Comparison of ENCODE assay signal across 19 cellular contexts in the genomic region with DNA sequence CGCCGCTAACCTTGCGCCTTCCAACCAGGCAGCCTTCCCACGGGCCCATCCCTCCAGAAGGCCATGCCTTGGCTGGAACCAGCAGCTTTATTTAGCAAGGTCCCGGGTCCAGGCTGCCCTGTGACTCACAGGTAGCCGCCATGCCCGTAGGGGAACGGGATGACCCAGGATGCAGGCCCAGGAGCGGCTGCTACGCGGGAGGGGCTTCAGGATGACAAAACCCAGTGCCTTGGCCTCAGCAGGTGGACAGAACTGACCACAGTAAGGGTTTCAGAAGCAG.
DNase-seq lines count a peak whose midpoint lies in the region; ATAC-seq and TF ChIP-seq lines count a peak whose summit lies in the region.
"Had no signal": no experiment of that assay in that cellular context is flagged by ENCODE, and none has a peak within 500 bp of the region (broad histone marks: within the 10 kb centered on the region; RNA-seq: fewer than 3 reads in every experiment).

No MANE protein-coding gene starts in this region.

- peak overlapping the region; percentile 57 for H3K23ac ChIP-seq in neuronal stem cell (ENCODE audit: low read depth, low read length, poor library complexity)

- ATAC-seq in GM18870 (IDR thresholded peaks at IDR 0.05; ENCODE audit: unreplicated experiment) = no peak
- ATAC-seq: activated naive CD4-positive, alpha-beta T cell treated with anti-CD3 and anti-CD28 coated beads, Interleukin-2, amount 50 U/mL, for 72 hours; activated T-cell treated with anti-CD3 and anti-CD28 coated beads, Interleukin-2, amount 50 U/mL, for 4 hours; HCT116 had no signal

- peak overlapping the region; percentile 46 for H2BK15ac ChIP-seq in neuronal stem cell (ENCODE audit: low read length)

- no CpG with 5 or more reads among the region's 11 CpGs for WGBS in neuronal stem cell (ENCODE audit: extremely low coverage in 2 of 2, insufficient read length in 2 of 2, insufficient replicate concordance in 1 of 2), 2 donors
- WGBS in transverse colon (ENCODE audit: low coverage in 1 of 2), 2 donors = 65% methylated on average over 11 of the region's 11 CpGs; no CpG with 5 or more reads in 1 of the 2 donors

- no peak overlapping the region for H2AFZ ChIP-seq in neuronal stem cell (ENCODE audit: low read length)

- H3K79me1 ChIP-seq in neuronal stem cell (ENCODE audit: low read depth, low read length) = peaks cover 2% of the 10 kb centered on the region

- H3K27ac Mint-ChIP-seq in activated CD4-positive, alpha-beta memory T cell treated with anti-CD3 and anti-CD28 coated beads, Interleukin-2, amount 10 ng/mL, durations not matched to agents 7 days and 5 days = peak overlapping the region; percentile 86
- no peak overlapping the region for H3K27ac Mint-ChIP-seq in activated CD4-positive, alpha-beta memory T cell treated with anti-CD3 and anti-CD28 coated beads for 36 hours
- H3K27ac Mint-ChIP-seq: activated CD4-positive, alpha-beta T cell treated with anti-CD3 and anti-CD28 coated beads, Interleukin-2, amount 10 ng/mL, durations not matched to agents 24 days and 14 days; activated naive CD4-positive, alpha-beta T cell treated with anti-CD3 and anti-CD28 coated beads, Interleukin-2, amount 50 U/mL, for 72 hours had no signal

- no peak overlapping the region for H4K91ac ChIP-seq in neuronal stem cell (ENCODE audit: low read depth, low read length, poor library complexity)

- no peak overlapping the region for H3K4ac ChIP-seq in neuronal stem cell (ENCODE audit: low read length)

- H3K4me1 ChIP-seq in neuronal stem cell (ENCODE audit: control insufficient read depth in 2 of 2, insufficient read depth in 1 of 2, low read depth in 1 of 2, low read length in 2 of 2) (peaks cover 0 to 7% of the 10 kb centered on the region in 2 donors), transverse colon (peaks cover 12 to 17% (median 14%) of the 10 kb centered on the region in 4 donors)

- peak overlapping the region; percentile 30 for H2BK12ac ChIP-seq in neuronal stem cell (ENCODE audit: low read length)

- in situ Hi-C loops in transverse colon (cut with MboI; ENCODE audit: low pct_ligation_motif_present in 1 of 4, low pct_unique_long_range_greater_than_20kb in 1 of 4, low sequenced_read_pairs in 3 of 4) = no loop called here

- H3K4me3 ChIP-seq in coronary artery = no peak overlapping the region
- no peak overlapping the region for H3K4me3 ChIP-seq in neuronal stem cell (ENCODE audit: low read length in 2 of 2)
- no peak overlapping the region for H3K4me3 ChIP-seq in transverse colon
- H3K4me3 ChIP-seq: SJSA1 had no signal

- H3K9me3 ChIP-seq in neuronal stem cell (replicated peaks in 1 of 2; ENCODE audit: control insufficient read depth in 2 of 2, insufficient read depth in 1 of 2, low read depth in 1 of 2, low read length in 2 of 2) = peaks cover 0 to 5% of the 10 kb centered on the region in 2 donors
- no peaks in the 10 kb centered on the region for H3K9me3 ChIP-seq in transverse colon
- H3K9me3 ChIP-seq: SJSA1 had no signal

- CTCF ChIA-PET in activated CD4-positive, alpha-beta memory T cell treated with anti-CD3 and anti-CD28 coated beads, Interleukin-2, amount 10 ng/mL, durations not matched to agents 7 days and 5 days (lab: Charles Lee) = interaction anchor here (1.4 to 2.5 kb wide), 3 partner anchors 9 to 54 kb away, joined by 6 to 17 read pairs (median 7); no protein-coding TSS in a partner anchor
- CTCF ChIA-PET in activated CD4-positive, alpha-beta memory T cell treated with anti-CD3 and anti-CD28 coated beads for 36 hours (lab: Charles Lee) = no interaction called here

- peak overlapping the region; percentile 63 for H3K14ac ChIP-seq in neuronal stem cell (ENCODE audit: low read length)

- H3K36me3 ChIP-seq in neuronal stem cell (replicated peaks in 1 of 2; ENCODE audit: control insufficient read depth in 2 of 2, insufficient read depth in 2 of 2, low read length in 2 of 2) = no peaks in the 10 kb centered on the region
- H3K36me3 ChIP-seq in transverse colon = no peaks in the 10 kb centered on the region
- H3K36me3 ChIP-seq: SJSA1 had no signal

- TF ChIP-seq POLR2A in transverse colon (IDR thresholded peaks at IDR 0.05) = no peak

- H3K27ac ChIP-seq in coronary artery (no peak overlapping the region), neuronal stem cell (replicated peaks; ENCODE audit: low read length) (peak overlapping the region; percentile 12), transverse colon (peak overlapping the region; percentile 45 to 71 (median 52))
- H3K27ac ChIP-seq: C4-2B, SJSA1 had no signal

- no peaks in the 10 kb centered on the region for H3K27me3 ChIP-seq in neuronal stem cell (ENCODE audit: control insufficient read depth in 3 of 3, insufficient read depth in 3 of 3, low read depth in 1 of 3, low read length in 3 of 3)
- no peaks in the 10 kb centered on the region for H3K27me3 ChIP-seq in transverse colon
- H3K27me3 ChIP-seq: SJSA1 had no signal

- peak overlapping the region; percentile 93 for H2BK5ac ChIP-seq in neuronal stem cell (ENCODE audit: low read length)

- POLR2A ChIA-PET in activated CD4-positive, alpha-beta memory T cell treated with anti-CD3 and anti-CD28 coated beads, Interleukin-2, amount 10 ng/mL, durations not matched to agents 7 days and 5 days (lab: Charles Lee) = interaction anchor here (1.1 kb wide), 1 partner anchor 10 kb away, joined by 4 read pairs; no protein-coding TSS in a partner anchor
- POLR2A ChIA-PET in activated CD4-positive, alpha-beta memory T cell treated with anti-CD3 and anti-CD28 coated beads for 36 hours (lab: Charles Lee) = no interaction called here

- H3K18ac ChIP-seq in neuronal stem cell (ENCODE audit: low read length) = peak overlapping the region; percentile 89

- TF ChIP-seq EP300 in transverse colon (IDR thresholded peaks at IDR 0.05; ENCODE audit: low read depth) = no peak

- H3K4me2 ChIP-seq in neuronal stem cell (ENCODE audit: insufficient read depth, low read length, poor library complexity, severe bottlenecking) = no peak overlapping the region

- peaks cover 35% of the 10 kb centered on the region for H3K4me1 Mint-ChIP-seq in activated CD4-positive, alpha-beta memory T cell treated with anti-CD3 and anti-CD28 coated beads, Interleukin-2, amount 10 ng/mL, durations not matched to agents 7 days and 5 days
- H3K4me1 Mint-ChIP-seq in activated CD4-positive, alpha-beta memory T cell treated with anti-CD3 and anti-CD28 coated beads for 36 hours (ENCODE audit: low read depth) = peaks cover 11% of the 10 kb centered on the region

- no peak overlapping the region for H3K4me3 Mint-ChIP-seq in activated CD4-positive, alpha-beta memory T cell treated with anti-CD3 and anti-CD28 coated beads, Interleukin-2, amount 10 ng/mL, durations not matched to agents 7 days and 5 days
- H3K4me3 Mint-ChIP-seq in activated CD4-positive, alpha-beta memory T cell treated with anti-CD3 and anti-CD28 coated beads for 36 hours = no peak overlapping the region
- H3K4me3 Mint-ChIP-seq: activated CD4-positive, alpha-beta T cell treated with anti-CD3 and anti-CD28 coated beads, Interleukin-2, amount 10 ng/mL, durations not matched to agents 24 days and 14 days; activated T-cell treated with anti-CD3 and anti-CD28 coated beads, Interleukin-2, amount 50 U/mL, for 4 hours had no signal

- peak overlapping the region; percentile 71 for H2AK5ac ChIP-seq in neuronal stem cell (ENCODE audit: low read depth, low read length)

- H2BK120ac ChIP-seq in neuronal stem cell (ENCODE audit: low read depth, low read length) = no peak overlapping the region

- DNase-seq in activated CD4-positive, alpha-beta memory T cell treated with anti-CD3 and anti-CD28 coated beads, Interleukin-2, amount 10 ng/mL, durations not matched to agents 7 days and 5 days = no peak
- DNase-seq in activated CD4-positive, alpha-beta memory T cell treated with anti-CD3 and anti-CD28 coated beads for 36 hours = no peak
- peak; percentile 69 for DNase-seq in coronary artery (ENCODE audit: low spot score)
- DNase-seq in neuronal stem cell (ENCODE audit: low spot score) = no peak
- DNase-seq in transverse colon = no peak
- DNase-seq in NCI-H1092 (lab: John Stamatoyannopoulos, UW) = no peak
- no peak for DNase-seq in activated CD4-positive, alpha-beta T cell treated with anti-CD3 and anti-CD28 coated beads, Interleukin-2, amount 50 U/mL, for 48 hours
- DNase-seq: activated T-cell treated with anti-CD3 and anti-CD28 coated beads, Interleukin-2, amount 50 U/mL, for 4 hours; GDM1; glutamatergic neuron; NCI-H1092 treated with DMSO at 0.1 percent for 48 hours; NCI-H524 treated with DMSO at 0.1 percent for 48 hours; stimulated activated CD8-positive, alpha-beta memory T cell treated with anti-CD3 and anti-CD28 coated beads, Interleukin-4, amount 100 ng/mL, for 48 hours had no signal

- H3K9me3 Mint-ChIP-seq in activated CD4-positive, alpha-beta memory T cell treated with anti-CD3 and anti-CD28 coated beads, Interleukin-2, amount 10 ng/mL, durations not matched to agents 7 days and 5 days = no peaks in the 10 kb centered on the region
- H3K9me3 Mint-ChIP-seq in activated CD4-positive, alpha-beta memory T cell treated with anti-CD3 and anti-CD28 coated beads for 36 hours = no peaks in the 10 kb centered on the region
- H3K9me3 Mint-ChIP-seq: activated CD4-positive, alpha-beta T cell treated with anti-CD3 and anti-CD28 coated beads, Interleukin-2, amount 10 ng/mL, durations not matched to agents 24 days and 14 days; activated naive CD4-positive, alpha-beta T cell treated with anti-CD3 and anti-CD28 coated beads, Interleukin-2, amount 50 U/mL, for 72 hours; activated T-cell treated with anti-CD3 and anti-CD28 coated beads, Interleukin-2, amount 50 U/mL, for 4 hours had no signal

- H3K27me3 Mint-ChIP-seq in activated CD4-positive, alpha-beta memory T cell treated with anti-CD3 and anti-CD28 coated beads, Interleukin-2, amount 10 ng/mL, durations not matched to agents 7 days and 5 days = no peaks in the 10 kb centered on the region
- no peaks in the 10 kb centered on the region for H3K27me3 Mint-ChIP-seq in activated CD4-positive, alpha-beta memory T cell treated with anti-CD3 and anti-CD28 coated beads for 36 hours
- H3K27me3 Mint-ChIP-seq: activated CD4-positive, alpha-beta T cell treated with anti-CD3 and anti-CD28 coated beads, Interleukin-2, amount 10 ng/mL, durations not matched to agents 24 days and 14 days had no signal

- no peaks in the 10 kb centered on the region for H3K36me3 Mint-ChIP-seq in activated CD4-positive, alpha-beta memory T cell treated with anti-CD3 and anti-CD28 coated beads, Interleukin-2, amount 10 ng/mL, durations not matched to agents 7 days and 5 days (ENCODE audit: low read depth)
- H3K36me3 Mint-ChIP-seq in activated CD4-positive, alpha-beta memory T cell treated with anti-CD3 and anti-CD28 coated beads for 36 hours = peaks cover 5% of the 10 kb centered on the region

- intact Hi-C loops in activated CD4-positive, alpha-beta memory T cell treated with anti-CD3 and anti-CD28 coated beads for 36 hours (cut with micrococcal nuclease) = no loop called here
- intact Hi-C loops in transverse colon (cut with DNase I; ENCODE audit: low total_unique reads) = no loop called here

- no peak overlapping the region for H3K9ac ChIP-seq in neuronal stem cell (ENCODE audit: low read depth, low read length, poor library complexity)

- TF ChIP-seq CTCF in coronary artery (IDR thresholded peaks at IDR 0.05) (no peak), transverse colon (IDR thresholded peaks at IDR 0.05) (no peak)

- H4K8ac ChIP-seq in neuronal stem cell (ENCODE audit: low read depth, low read length) = no peak overlapping the region

Comparison
In these comparisons a context has a peak if more than half of its experiments do, and no peak if none do; other contexts are left out.
1. H3K27ac ChIP-seq: peak in neuronal stem cell (single experiment) and transverse colon (4 of 4); none in coronary artery (0 of 2).